In genomic region chr20:57666106-57666833, GRCh38 we compare ENCODE assay signal across 1 cellular context.
TF ChIP-seq lines count a peak whose summit lies in the region.

No MANE protein-coding gene starts in this region.

TF ChIP-seq in GM23338, 12 proteins besides CTCF, POLR2A, EP300 and RAD21 (continued from another document):
- no peak for TF ChIP-seq ZNF462 (CRISPR knock-in tag; IDR thresholded peaks at IDR 0.05)
- no peak for TF ChIP-seq POLR2AphosphoS5 (IDR thresholded peaks at IDR 0.05; ENCODE audit: low read depth)
- TF ChIP-seq EZH2 (IDR thresholded peaks at IDR 0.05; ENCODE audit: low read depth, unreplicated experiment), result no peak
- TF ChIP-seq ETS1 (IDR thresholded peaks at IDR 0.05), result no peak
- TF ChIP-seq NANOG (IDR thresholded peaks at IDR 0.05; ENCODE audit: borderline replicate concordance), result no peak
- TF ChIP-seq ZNF331 (CRISPR knock-in tag; IDR thresholded peaks at IDR 0.05; ENCODE audit: low read depth), result no peak
